1 cellular context compared by ENCODE assay signal in genomic region chr19:4018140-4018613, GRCh38.
TF ChIP-seq lines count a peak whose summit lies in the region.

No MANE protein-coding gene starts in this region.

TF ChIP-seq in H1, 55 proteins besides CTCF, POLR2A, EP300 and RAD21:
- TF ChIP-seq CHD2 (IDR thresholded peaks at IDR 0.05; ENCODE audit: low read length) (no peak), CREB1 (IDR thresholded peaks at IDR 0.05) (no peak), SP1 (IDR thresholded peaks at IDR 0.05; ENCODE audit: low read depth, low read length) (no peak), POU5F1 (IDR thresholded peaks at IDR 0.05; ENCODE audit: low read depth, low read length) (no peak), TAF7 (optimal IDR thresholded peaks at IDR 0.05; ENCODE audit: borderline replicate concordance, low read depth, low read length) (no peak), POLR2AphosphoS5 (IDR thresholded peaks at IDR 0.05; ENCODE audit: low read depth, low read length) (no peak), E2F6 (IDR thresholded peaks at IDR 0.05) (no peak), RNF2 (IDR thresholded peaks at IDR 0.05; ENCODE audit: borderline replicate concordance, low read depth, low read length, missing control alignments, poor library complexity, severe bottlenecking) (no peak), CTBP2 (IDR thresholded peaks at IDR 0.05; ENCODE audit: borderline replicate concordance, insufficient read depth, insufficient read length, low read length) (no peak), EZH2 (IDR thresholded peaks at IDR 0.05; ENCODE audit: low read depth, low read length, severe bottlenecking) (no peak), FOSL1 (IDR thresholded peaks at IDR 0.05; ENCODE audit: insufficient read depth, low read depth, low read length) (no peak), BRCA1 (IDR thresholded peaks at IDR 0.05; ENCODE audit: low read depth, low read length) (no peak), ZNF274 (IDR thresholded peaks at IDR 0.05; ENCODE audit: borderline replicate concordance, extremely low read depth, low read length) (no peak), USF2 (IDR thresholded peaks at IDR 0.05; ENCODE audit: low read length) (no peak), KDM4A (IDR thresholded peaks at IDR 0.05; ENCODE audit: low read depth, low read length, severe bottlenecking) (no peak), ASH2L (IDR thresholded peaks at IDR 0.05; ENCODE audit: low read length) (no peak), HDAC2 (IDR thresholded peaks at IDR 0.05; ENCODE audit: borderline replicate concordance in 1 of 2, low read depth in 2 of 2, low read length in 2 of 2) (no peak), SIX5 (IDR thresholded peaks at IDR 0.05; ENCODE audit: low read depth, low read length) (no peak)
- TF ChIP-seq, protein P1, sequence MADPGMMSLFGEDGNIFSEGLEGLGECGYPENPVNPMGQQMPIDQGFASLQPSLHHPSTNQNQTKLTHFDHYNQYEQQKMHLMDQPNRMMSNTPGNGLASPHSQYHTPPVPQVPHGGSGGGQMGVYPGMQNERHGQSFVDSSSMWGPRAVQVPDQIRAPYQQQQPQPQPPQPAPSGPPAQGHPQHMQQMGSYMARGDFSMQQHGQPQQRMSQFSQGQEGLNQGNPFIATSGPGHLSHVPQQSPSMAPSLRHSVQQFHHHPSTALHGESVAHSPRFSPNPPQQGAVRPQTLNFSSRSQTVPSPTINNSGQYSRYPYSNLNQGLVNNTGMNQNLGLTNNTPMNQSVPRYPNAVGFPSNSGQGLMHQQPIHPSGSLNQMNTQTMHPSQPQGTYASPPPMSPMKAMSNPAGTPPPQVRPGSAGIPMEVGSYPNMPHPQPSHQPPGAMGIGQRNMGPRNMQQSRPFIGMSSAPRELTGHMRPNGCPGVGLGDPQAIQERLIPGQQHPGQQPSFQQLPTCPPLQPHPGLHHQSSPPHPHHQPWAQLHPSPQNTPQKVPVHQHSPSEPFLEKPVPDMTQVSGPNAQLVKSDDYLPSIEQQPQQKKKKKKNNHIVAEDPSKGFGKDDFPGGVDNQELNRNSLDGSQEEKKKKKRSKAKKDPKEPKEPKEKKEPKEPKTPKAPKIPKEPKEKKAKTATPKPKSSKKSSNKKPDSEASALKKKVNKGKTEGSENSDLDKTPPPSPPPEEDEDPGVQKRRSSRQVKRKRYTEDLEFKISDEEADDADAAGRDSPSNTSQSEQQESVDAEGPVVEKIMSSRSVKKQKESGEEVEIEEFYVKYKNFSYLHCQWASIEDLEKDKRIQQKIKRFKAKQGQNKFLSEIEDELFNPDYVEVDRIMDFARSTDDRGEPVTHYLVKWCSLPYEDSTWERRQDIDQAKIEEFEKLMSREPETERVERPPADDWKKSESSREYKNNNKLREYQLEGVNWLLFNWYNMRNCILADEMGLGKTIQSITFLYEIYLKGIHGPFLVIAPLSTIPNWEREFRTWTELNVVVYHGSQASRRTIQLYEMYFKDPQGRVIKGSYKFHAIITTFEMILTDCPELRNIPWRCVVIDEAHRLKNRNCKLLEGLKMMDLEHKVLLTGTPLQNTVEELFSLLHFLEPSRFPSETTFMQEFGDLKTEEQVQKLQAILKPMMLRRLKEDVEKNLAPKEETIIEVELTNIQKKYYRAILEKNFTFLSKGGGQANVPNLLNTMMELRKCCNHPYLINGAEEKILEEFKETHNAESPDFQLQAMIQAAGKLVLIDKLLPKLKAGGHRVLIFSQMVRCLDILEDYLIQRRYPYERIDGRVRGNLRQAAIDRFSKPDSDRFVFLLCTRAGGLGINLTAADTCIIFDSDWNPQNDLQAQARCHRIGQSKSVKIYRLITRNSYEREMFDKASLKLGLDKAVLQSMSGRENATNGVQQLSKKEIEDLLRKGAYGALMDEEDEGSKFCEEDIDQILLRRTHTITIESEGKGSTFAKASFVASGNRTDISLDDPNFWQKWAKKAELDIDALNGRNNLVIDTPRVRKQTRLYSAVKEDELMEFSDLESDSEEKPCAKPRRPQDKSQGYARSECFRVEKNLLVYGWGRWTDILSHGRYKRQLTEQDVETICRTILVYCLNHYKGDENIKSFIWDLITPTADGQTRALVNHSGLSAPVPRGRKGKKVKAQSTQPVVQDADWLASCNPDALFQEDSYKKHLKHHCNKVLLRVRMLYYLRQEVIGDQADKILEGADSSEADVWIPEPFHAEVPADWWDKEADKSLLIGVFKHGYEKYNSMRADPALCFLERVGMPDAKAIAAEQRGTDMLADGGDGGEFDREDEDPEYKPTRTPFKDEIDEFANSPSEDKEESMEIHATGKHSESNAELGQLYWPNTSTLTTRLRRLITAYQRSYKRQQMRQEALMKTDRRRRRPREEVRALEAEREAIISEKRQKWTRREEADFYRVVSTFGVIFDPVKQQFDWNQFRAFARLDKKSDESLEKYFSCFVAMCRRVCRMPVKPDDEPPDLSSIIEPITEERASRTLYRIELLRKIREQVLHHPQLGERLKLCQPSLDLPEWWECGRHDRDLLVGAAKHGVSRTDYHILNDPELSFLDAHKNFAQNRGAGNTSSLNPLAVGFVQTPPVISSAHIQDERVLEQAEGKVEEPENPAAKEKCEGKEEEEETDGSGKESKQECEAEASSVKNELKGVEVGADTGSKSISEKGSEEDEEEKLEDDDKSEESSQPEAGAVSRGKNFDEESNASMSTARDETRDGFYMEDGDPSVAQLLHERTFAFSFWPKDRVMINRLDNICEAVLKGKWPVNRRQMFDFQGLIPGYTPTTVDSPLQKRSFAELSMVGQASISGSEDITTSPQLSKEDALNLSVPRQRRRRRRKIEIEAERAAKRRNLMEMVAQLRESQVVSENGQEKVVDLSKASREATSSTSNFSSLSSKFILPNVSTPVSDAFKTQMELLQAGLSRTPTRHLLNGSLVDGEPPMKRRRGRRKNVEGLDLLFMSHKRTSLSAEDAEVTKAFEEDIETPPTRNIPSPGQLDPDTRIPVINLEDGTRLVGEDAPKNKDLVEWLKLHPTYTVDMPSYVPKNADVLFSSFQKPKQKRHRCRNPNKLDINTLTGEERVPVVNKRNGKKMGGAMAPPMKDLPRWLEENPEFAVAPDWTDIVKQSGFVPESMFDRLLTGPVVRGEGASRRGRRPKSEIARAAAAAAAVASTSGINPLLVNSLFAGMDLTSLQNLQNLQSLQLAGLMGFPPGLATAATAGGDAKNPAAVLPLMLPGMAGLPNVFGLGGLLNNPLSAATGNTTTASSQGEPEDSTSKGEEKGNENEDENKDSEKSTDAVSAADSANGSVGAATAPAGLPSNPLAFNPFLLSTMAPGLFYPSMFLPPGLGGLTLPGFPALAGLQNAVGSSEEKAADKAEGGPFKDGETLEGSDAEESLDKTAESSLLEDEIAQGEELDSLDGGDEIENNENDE (IDR thresholded peaks at IDR 0.05; ENCODE audit: insufficient replicate concordance, low read length), result no peak
TF ChIP-seq in H1: peak in this region for 0.
